Comparison of ENCODE assay signal across 1 cellular context in genomic region chr6:7140631-7141366, GRCh38.
TF ChIP-seq lines count a peak whose summit lies in the region.

No MANE protein-coding gene starts in this region.

TF ChIP-seq in K562, 482 proteins besides CTCF, POLR2A, EP300 and RAD21 (continued from another document and continues in another):
- TF ChIP-seq, protein P1, sequence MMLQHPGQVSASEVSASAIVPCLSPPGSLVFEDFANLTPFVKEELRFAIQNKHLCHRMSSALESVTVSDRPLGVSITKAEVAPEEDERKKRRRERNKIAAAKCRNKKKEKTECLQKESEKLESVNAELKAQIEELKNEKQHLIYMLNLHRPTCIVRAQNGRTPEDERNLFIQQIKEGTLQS (IDR thresholded peaks at IDR 0.05): no peak
- TF ChIP-seq, protein P1 (CRISPR knock-in tag; conservative IDR thresholded peaks at IDR 0.05): peak; percentile 48; the same call in 1 of the 2 replicates
- TF ChIP-seq SP2 (IDR thresholded peaks at IDR 0.05; ENCODE audit: extremely low read depth, low read depth, low read length, poor library complexity, severe bottlenecking): peak; percentile 75
- no peak for TF ChIP-seq RBM14 (IDR thresholded peaks at IDR 0.05; ENCODE audit: borderline replicate concordance, insufficient read depth, low read depth, low read length)
- TF ChIP-seq TCFL5 (CRISPR knock-in tag; conservative IDR thresholded peaks at IDR 0.05): no peak
- TF ChIP-seq ASH1L (IDR thresholded peaks at IDR 0.05; ENCODE audit: borderline replicate concordance, low read depth, partially characterized antibody): no peak
- TF ChIP-seq, protein P2, sequence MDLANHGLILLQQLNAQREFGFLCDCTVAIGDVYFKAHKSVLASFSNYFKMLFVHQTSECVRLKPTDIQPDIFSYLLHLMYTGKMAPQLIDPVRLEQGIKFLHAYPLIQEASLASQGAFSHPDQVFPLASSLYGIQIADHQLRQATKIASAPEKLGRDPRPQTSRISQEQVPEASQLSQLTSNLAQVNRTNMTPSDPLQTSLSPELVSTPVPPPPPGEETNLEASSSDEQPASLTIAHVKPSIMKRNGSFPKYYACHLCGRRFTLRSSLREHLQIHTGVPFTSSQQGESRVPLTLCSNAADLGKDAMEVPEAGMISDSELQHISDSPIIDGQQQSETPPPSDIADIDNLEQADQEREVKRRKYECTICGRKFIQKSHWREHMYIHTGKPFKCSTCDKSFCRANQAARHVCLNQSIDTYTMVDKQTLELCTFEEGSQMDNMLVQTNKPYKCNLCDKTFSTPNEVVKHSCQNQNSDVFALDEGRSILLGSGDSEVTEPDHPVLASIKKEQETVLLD (IDR thresholded peaks at IDR 0.05): peak; percentile 26; the same call in 1 of the 2 replicates
- TF ChIP-seq, protein P3, sequence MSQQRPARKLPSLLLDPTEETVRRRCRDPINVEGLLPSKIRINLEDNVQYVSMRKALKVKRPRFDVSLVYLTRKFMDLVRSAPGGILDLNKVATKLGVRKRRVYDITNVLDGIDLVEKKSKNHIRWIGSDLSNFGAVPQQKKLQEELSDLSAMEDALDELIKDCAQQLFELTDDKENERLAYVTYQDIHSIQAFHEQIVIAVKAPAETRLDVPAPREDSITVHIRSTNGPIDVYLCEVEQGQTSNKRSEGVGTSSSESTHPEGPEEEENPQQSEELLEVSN (IDR thresholded peaks at IDR 0.05; ENCODE audit: borderline replicate concordance in 1 of 2, extremely low read depth in 1 of 2, insufficient read depth in 1 of 2, insufficient read length in 1 of 2, low read depth in 1 of 2, low read length in 1 of 2, poor library complexity in 1 of 2, severe bottlenecking in 1 of 2): peak; percentile 92 to 96
- TF ChIP-seq, protein P4, sequence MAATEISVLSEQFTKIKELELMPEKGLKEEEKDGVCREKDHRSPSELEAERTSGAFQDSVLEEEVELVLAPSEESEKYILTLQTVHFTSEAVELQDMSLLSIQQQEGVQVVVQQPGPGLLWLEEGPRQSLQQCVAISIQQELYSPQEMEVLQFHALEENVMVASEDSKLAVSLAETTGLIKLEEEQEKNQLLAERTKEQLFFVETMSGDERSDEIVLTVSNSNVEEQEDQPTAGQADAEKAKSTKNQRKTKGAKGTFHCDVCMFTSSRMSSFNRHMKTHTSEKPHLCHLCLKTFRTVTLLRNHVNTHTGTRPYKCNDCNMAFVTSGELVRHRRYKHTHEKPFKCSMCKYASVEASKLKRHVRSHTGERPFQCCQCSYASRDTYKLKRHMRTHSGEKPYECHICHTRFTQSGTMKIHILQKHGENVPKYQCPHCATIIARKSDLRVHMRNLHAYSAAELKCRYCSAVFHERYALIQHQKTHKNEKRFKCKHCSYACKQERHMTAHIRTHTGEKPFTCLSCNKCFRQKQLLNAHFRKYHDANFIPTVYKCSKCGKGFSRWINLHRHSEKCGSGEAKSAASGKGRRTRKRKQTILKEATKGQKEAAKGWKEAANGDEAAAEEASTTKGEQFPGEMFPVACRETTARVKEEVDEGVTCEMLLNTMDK (IDR thresholded peaks at IDR 0.05; ENCODE audit: borderline replicate concordance, insufficient read depth, low read depth, low read length, poor library complexity, severe bottlenecking): no peak
- no peak for TF ChIP-seq FOXA3 (CRISPR knock-in tag; conservative IDR thresholded peaks at IDR 0.05 in 1 of 2, IDR thresholded peaks at IDR 0.05 in 1 of 2)
- TF ChIP-seq TAF9B (IDR thresholded peaks at IDR 0.05; ENCODE audit: partially characterized antibody): peak; percentile 25
- TF ChIP-seq ZNF696 (CRISPR knock-in tag; conservative IDR thresholded peaks at IDR 0.05): no peak
- 0 out of 2 replicates have a peak, but pooled peaks have one; percentile 23 for TF ChIP-seq TEAD4 (IDR thresholded peaks at IDR 0.05; ENCODE audit: low read length)
- no peak for TF ChIP-seq TEAD4 (CRISPR knock-in tag; IDR thresholded peaks at IDR 0.05; ENCODE audit: borderline replicate concordance)
- TF ChIP-seq, protein P5, sequence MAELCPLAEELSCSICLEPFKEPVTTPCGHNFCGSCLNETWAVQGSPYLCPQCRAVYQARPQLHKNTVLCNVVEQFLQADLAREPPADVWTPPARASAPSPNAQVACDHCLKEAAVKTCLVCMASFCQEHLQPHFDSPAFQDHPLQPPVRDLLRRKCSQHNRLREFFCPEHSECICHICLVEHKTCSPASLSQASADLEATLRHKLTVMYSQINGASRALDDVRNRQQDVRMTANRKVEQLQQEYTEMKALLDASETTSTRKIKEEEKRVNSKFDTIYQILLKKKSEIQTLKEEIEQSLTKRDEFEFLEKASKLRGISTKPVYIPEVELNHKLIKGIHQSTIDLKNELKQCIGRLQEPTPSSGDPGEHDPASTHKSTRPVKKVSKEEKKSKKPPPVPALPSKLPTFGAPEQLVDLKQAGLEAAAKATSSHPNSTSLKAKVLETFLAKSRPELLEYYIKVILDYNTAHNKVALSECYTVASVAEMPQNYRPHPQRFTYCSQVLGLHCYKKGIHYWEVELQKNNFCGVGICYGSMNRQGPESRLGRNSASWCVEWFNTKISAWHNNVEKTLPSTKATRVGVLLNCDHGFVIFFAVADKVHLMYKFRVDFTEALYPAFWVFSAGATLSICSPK (IDR thresholded peaks at IDR 0.05; ENCODE audit: borderline replicate concordance): no peak
- TF ChIP-seq MTA3 (IDR thresholded peaks at IDR 0.05; ENCODE audit: borderline replicate concordance): peak; percentile 93
- peak; percentile 82; the same call in 1 of the 2 replicates for TF ChIP-seq ZNF695 (CRISPR knock-in tag; IDR thresholded peaks at IDR 0.05)
- TF ChIP-seq NFXL1 (CRISPR knock-in tag; IDR thresholded peaks at IDR 0.05): 0 out of 2 replicates have a peak, but pooled peaks have one; percentile 42
- TF ChIP-seq, protein P6, sequence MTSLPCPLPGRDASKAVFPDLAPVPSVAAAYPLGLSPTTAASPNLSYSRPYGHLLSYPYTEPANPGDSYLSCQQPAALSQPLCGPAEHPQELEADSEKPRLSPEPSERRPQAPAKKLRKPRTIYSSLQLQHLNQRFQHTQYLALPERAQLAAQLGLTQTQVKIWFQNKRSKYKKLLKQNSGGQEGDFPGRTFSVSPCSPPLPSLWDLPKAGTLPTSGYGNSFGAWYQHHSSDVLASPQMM (CRISPR knock-in tag; IDR thresholded peaks at IDR 0.05): no peak
- peak; percentile 17; the same call in 1 of the 2 replicates for TF ChIP-seq ARID1B (IDR thresholded peaks at IDR 0.05)
- no peak for TF ChIP-seq ZFPM2 (CRISPR knock-in tag; IDR thresholded peaks at IDR 0.05)
- TF ChIP-seq NEUROD1 (IDR thresholded peaks at IDR 0.05; ENCODE audit: borderline replicate concordance, low read depth, low read length, partially characterized antibody): peak; percentile 17
- TF ChIP-seq RNF2 (IDR thresholded peaks at IDR 0.05): peak; percentile 25; the same call in 1 of the 2 replicates
- TF ChIP-seq IFI16 (CRISPR knock-in tag; IDR thresholded peaks at IDR 0.05): no peak
- no peak for TF ChIP-seq ZNF57 (CRISPR knock-in tag; IDR thresholded peaks at IDR 0.05)
- peak; percentile 86 for TF ChIP-seq REST (CRISPR knock-in tag; IDR thresholded peaks at IDR 0.05; ENCODE audit: low read depth)
- no peak for TF ChIP-seq SMARCA5 (IDR thresholded peaks at IDR 0.05)
- TF ChIP-seq CBFA2T3 (IDR thresholded peaks at IDR 0.05): no peak
- TF ChIP-seq, protein P7, sequence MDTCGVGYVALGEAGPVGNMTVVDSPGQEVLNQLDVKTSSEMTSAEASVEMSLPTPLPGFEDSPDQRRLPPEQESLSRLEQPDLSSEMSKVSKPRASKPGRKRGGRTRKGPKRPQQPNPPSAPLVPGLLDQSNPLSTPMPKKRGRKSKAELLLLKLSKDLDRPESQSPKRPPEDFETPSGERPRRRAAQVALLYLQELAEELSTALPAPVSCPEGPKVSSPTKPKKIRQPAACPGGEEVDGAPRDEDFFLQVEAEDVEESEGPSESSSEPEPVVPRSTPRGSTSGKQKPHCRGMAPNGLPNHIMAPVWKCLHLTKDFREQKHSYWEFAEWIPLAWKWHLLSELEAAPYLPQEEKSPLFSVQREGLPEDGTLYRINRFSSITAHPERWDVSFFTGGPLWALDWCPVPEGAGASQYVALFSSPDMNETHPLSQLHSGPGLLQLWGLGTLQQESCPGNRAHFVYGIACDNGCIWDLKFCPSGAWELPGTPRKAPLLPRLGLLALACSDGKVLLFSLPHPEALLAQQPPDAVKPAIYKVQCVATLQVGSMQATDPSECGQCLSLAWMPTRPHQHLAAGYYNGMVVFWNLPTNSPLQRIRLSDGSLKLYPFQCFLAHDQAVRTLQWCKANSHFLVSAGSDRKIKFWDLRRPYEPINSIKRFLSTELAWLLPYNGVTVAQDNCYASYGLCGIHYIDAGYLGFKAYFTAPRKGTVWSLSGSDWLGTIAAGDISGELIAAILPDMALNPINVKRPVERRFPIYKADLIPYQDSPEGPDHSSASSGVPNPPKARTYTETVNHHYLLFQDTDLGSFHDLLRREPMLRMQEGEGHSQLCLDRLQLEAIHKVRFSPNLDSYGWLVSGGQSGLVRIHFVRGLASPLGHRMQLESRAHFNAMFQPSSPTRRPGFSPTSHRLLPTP (IDR thresholded peaks at IDR 0.05; ENCODE audit: borderline replicate concordance, extremely low read depth, insufficient read length): no peak
- no peak for TF ChIP-seq JUNB (CRISPR knock-in tag; conservative IDR thresholded peaks at IDR 0.05)
- peak; percentile 53 for TF ChIP-seq PHF20 (IDR thresholded peaks at IDR 0.05; ENCODE audit: partially characterized antibody)
- peak; percentile 45 for TF ChIP-seq SOX6 (IDR thresholded peaks at IDR 0.05)
- no peak for TF ChIP-seq NFIX (CRISPR knock-in tag; IDR thresholded peaks at IDR 0.05; ENCODE audit: low read depth)
- peak; percentile 74; the same call in 1 of the 2 replicates for TF ChIP-seq ZNF668 (CRISPR knock-in tag; IDR thresholded peaks at IDR 0.05)
- TF ChIP-seq XRCC3 (IDR thresholded peaks at IDR 0.05): no peak
- TF ChIP-seq ZEB2 (IDR thresholded peaks at IDR 0.05): peak; percentile 30; the same call in 1 of the 2 replicates
- TF ChIP-seq ATF1 (CRISPR knock-in tag; IDR thresholded peaks at IDR 0.05): no peak
- TF ChIP-seq ATF1 (tag; IDR thresholded peaks at IDR 0.05): peak; percentile 74
- TF ChIP-seq CSDE1 (IDR thresholded peaks at IDR 0.05): no peak
- TF ChIP-seq, protein P8, sequence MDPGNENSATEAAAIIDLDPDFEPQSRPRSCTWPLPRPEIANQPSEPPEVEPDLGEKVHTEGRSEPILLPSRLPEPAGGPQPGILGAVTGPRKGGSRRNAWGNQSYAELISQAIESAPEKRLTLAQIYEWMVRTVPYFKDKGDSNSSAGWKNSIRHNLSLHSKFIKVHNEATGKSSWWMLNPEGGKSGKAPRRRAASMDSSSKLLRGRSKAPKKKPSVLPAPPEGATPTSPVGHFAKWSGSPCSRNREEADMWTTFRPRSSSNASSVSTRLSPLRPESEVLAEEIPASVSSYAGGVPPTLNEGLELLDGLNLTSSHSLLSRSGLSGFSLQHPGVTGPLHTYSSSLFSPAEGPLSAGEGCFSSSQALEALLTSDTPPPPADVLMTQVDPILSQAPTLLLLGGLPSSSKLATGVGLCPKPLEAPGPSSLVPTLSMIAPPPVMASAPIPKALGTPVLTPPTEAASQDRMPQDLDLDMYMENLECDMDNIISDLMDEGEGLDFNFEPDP (CRISPR knock-in tag; IDR thresholded peaks at IDR 0.05): no peak
- no peak for TF ChIP-seq SAP30 (IDR thresholded peaks at IDR 0.05; ENCODE audit: borderline replicate concordance, insufficient read depth, low read depth, low read length, poor library complexity, severe bottlenecking)
- no peak for TF ChIP-seq HEY1 (CRISPR knock-in tag; IDR thresholded peaks at IDR 0.05; ENCODE audit: borderline replicate concordance)
- TF ChIP-seq KDM2B (CRISPR knock-in tag; IDR thresholded peaks at IDR 0.05): peak; percentile 95; the same call in 1 of the 2 replicates
- TF ChIP-seq ZNF511 (CRISPR knock-in tag; IDR thresholded peaks at IDR 0.05): peak; percentile 60; the same call in 1 of the 2 replicates
- TF ChIP-seq KDM1A (IDR thresholded peaks at IDR 0.05): no peak
